Comparison of ENCODE assay signal across 24 cellular contexts in the genomic region with DNA sequence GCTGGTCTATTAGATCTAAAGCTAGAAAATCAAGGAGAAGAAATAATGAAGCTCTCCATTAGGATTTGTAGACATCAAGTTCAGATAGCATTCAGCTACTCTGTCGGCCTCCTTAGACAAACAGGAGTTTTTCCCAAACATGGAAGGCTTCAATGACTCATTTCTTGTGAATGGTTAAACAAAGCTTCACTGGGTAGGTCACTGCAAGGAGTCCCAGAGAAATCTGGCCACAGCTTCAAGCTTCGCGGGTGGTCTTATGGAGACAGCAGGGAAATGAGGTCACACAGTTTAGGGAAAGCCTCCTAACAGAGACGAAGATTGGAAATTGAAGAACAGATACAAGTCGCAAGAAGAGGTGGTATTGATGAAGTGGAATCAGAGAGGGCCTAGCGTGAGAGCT. TPM values are rescaled to one million over a fixed set of nuclear protein-coding genes. Genes with fewer than 3 reads are reported as not detected.
DNase-seq lines count a peak whose midpoint lies in the region; ATAC-seq, FAIRE-seq and TF ChIP-seq lines count a peak whose summit lies in the region.
"Had no signal": no experiment of that assay in that cellular context is flagged by ENCODE, and none has a peak within 500 bp of the region (broad histone marks: within the 10 kb centered on the region; RNA-seq: fewer than 3 reads in every experiment).

No MANE protein-coding gene starts in this region.

- POLR2A ChIA-PET in K562 (lab: Yijun Ruan, JAX) = interaction anchor here (1.0 to 2.8 kb wide), 2 partner anchors 11 to 83 kb away, joined by 3 to 12 read pairs; a partner anchor contains a TSS

- no peaks in the 10 kb centered on the region for H3K9me3 ChIP-seq in K562 (replicated peaks; ENCODE audit: control insufficient read depth, insufficient read depth, low read depth, low read length)
- H3K9me3 ChIP-seq: lower lobe of right lung, testis had no signal

- intact Hi-C loops in K562 (cut with micrococcal nuclease) = no loop called here

- TF ChIP-seq EP300 in K562 (IDR thresholded peaks at IDR 0.05; ENCODE audit: low read length) = no peak

- no peaks in the 10 kb centered on the region for H3K79me2 ChIP-seq in K562 (ENCODE audit: control insufficient read depth, insufficient read depth, low read length)

- no peak overlapping the region for H3K4me3 ChIP-seq in K562
- H3K4me3 ChIP-seq: dorsolateral prefrontal cortex, lower lobe of right lung, testis had no signal

- H3K4me2 ChIP-seq in K562 (ENCODE audit: insufficient read depth, low read length) = no peak overlapping the region

- no peak for TF ChIP-seq RAD21 in K562 (CRISPR knock-in tag; conservative IDR thresholded peaks at IDR 0.05 in 1 of 2, IDR thresholded peaks at IDR 0.05 in 1 of 2)

- in situ Hi-C loops in K562 (cut with MboI) (no loop called here), GM13977 (cut with MboI; ENCODE audit: low pct_unique_long_range_greater_than_20kb, low sequenced_read_pairs, unreplicated experiment) (no loop called here)

- ATAC-seq in K562 = no peak
- ATAC-seq: activated T-cell treated with anti-CD3 and anti-CD28 coated beads, Interleukin-2, amount 50 U/mL, for 4 hours; lower lobe of right lung; naive thymus-derived CD4-positive, alpha-beta T cell; WTC11 had no signal

- H3K27ac ChIP-seq in K562 (ENCODE audit: extremely low read depth, low read depth, low read length) = no peak overlapping the region
- H3K27ac ChIP-seq: dorsolateral prefrontal cortex, lower lobe of right lung, testis had no signal

- H3K27me3 ChIP-seq in K562 (ENCODE audit: control insufficient read depth in 2 of 2, insufficient read depth in 2 of 2, low read length in 2 of 2) = no peaks in the 10 kb centered on the region
- H3K27me3 ChIP-seq: dorsolateral prefrontal cortex, testis had no signal

- BruUV-seq in K562 (replicated peaks; lab: Mats Ljungman, UMichigan) = no TSS peak

- no peaks in the 10 kb centered on the region for H3K36me3 ChIP-seq in K562 (ENCODE audit: control insufficient read depth, insufficient read depth, low read length)
- H3K36me3 ChIP-seq: lower lobe of right lung had no signal

- no peak for TF ChIP-seq POLR2A in K562 (conservative IDR thresholded peaks at IDR 0.05)

- H3K9ac ChIP-seq in K562 (ENCODE audit: insufficient read depth in 1 of 2, low read depth in 2 of 2, low read length in 2 of 2) = no peak overlapping the region

- DNase-seq in HK-2 (ENCODE audit: unreplicated experiment) (peak; percentile 12), K562 (ENCODE audit: extremely low read depth in 1 of 4, low spot score in 3 of 4) (no peak), iris pigment epithelial cell (ENCODE audit: low read depth) (peak; percentile 34), GM13977 (ENCODE audit: low spot score) (no peak), NCI-H146 (lab: John Stamatoyannopoulos, UW) (no peak), D721Med (ENCODE audit: insufficient read length, low spot score) (no peak)
- DNase-seq in stimulated activated CD4-positive, alpha-beta T cell treated with anti-CD3 and anti-CD28 coated beads, Interleukin-1b, Interleukin-23, amount 100 ng/mL, for 48 hours = no peak
- DNase-seq: activated CD4-positive, alpha-beta memory T cell treated with anti-CD3 and anti-CD28 coated beads, Interleukin-2, amount 10 ng/mL, durations not matched to agents 7 days and 5 days; activated T-cell treated with anti-CD3 and anti-CD28 coated beads, Interleukin-2, amount 50 U/mL, for 4 hours; C1 segment of cervical spinal cord; DMS153; dorsolateral prefrontal cortex; GOT3; lower lobe of right lung; naive thymus-derived CD4-positive, alpha-beta T cell; NCI-H2029 treated with DMSO at 0.1 percent for 48 hours; NCI-H524 treated with DMSO at 0.1 percent for 48 hours; SIG-M5; T-helper 2 cell; testis had no signal

- TF ChIP-seq CTCF in K562 (IDR thresholded peaks at IDR 0.05 in 2 of 3, conservative IDR thresholded peaks at IDR 0.05 in 1 of 3; ENCODE audit: insufficient read depth in 2 of 3, low read depth in 1 of 3, low read length in 3 of 3) (no peak), GM13977 (IDR thresholded peaks at IDR 0.05; ENCODE audit: extremely low read depth, insufficient read depth, missing control alignments) (no peak), D721Med (IDR thresholded peaks at IDR 0.05; ENCODE audit: insufficient read depth, missing control alignments) (no peak)

- WGBS in K562 (ENCODE audit: insufficient coverage, low coverage, missing lambda C conversion rate) = 51% methylated on average over 6 of the region's 6 CpGs

- no peaks in the 10 kb centered on the region for H4K20me1 ChIP-seq in K562 (replicated peaks; ENCODE audit: control insufficient read depth, insufficient read depth, low read length)

- FAIRE-seq in K562 (lab: Jason Lieb, UNC) = no peak
- no peak for FAIRE-seq in D721Med (lab: Jason Lieb, UNC)

- peaks cover 3 to 10% of the 10 kb centered on the region in 2 experiments; a peak in 2 of 5 replicates for H3K4me1 ChIP-seq in K562 (replicated peaks in 1 of 2; ENCODE audit: control insufficient read depth in 2 of 2, insufficient read depth in 2 of 2, low read length in 2 of 2)
- H3K4me1 ChIP-seq: lower lobe of right lung, testis had no signal

- H2AFZ ChIP-seq in K562 (ENCODE audit: low read depth, low read length) = 0 out of 2 replicates have a peak overlapping the region, but pooled peaks have one; percentile 36

- CTCF ChIA-PET in K562 (lab: Yijun Ruan, JAX; ENCODE audit: low intra/inter-chr PET ratio) = no interaction called here

- no peaks in the 10 kb centered on the region for H3K9me1 ChIP-seq in K562 (ENCODE audit: control insufficient read depth, insufficient read depth, low read length)

TF ChIP-seq in K562, 482 proteins besides CTCF, POLR2A, EP300 and RAD21:
- TF ChIP-seq JUND (IDR thresholded peaks at IDR 0.05; ENCODE audit: borderline replicate concordance, low read depth, low read length) (peak; percentile 6; the same call in 1 of the 2 replicates), JUND (tag; IDR thresholded peaks at IDR 0.05; ENCODE audit: borderline replicate concordance, low read depth, low read length) (no peak), XRCC3 (IDR thresholded peaks at IDR 0.05) (no peak)

RNA-seq across cellular contexts. Expression of a gene that starts 22.6 kb away (rescaled TPM):
- not detected in 2 replicates for total RNA-seq in K562 (2011; cell fraction: chromatin; rRNA removed; ENCODE audit: low replicate concordance)
- not detected in 2 replicates for total RNA-seq in K562 (2011; cell fraction: nucleolus; rRNA removed)
- total RNA-seq in K562 (2011; cell fraction: nucleoplasm; rRNA removed) = not detected in 2 replicates
- total RNA-seq in K562 (2014; rRNA removed) (not detected in 2 replicates), K562 (2014; rRNA removed; fragmentation: Illumina TruSeq; extraction: Trizol) (not detected in 2 replicates), K562 (2015; rRNA removed; fragmentation: Illumina TruSeq; extraction: Trizol) (not detected in 2 replicates), K562 (2021) (not detected in 2 replicates)
- polyA plus RNA-seq in K562 (2011; rRNA removed) (not detected in 2 replicates), K562 (2014; fragmentation: Illumina TruSeq; extraction: Trizol) (not detected in 2 replicates), K562 (2014; fragmentation: Nextera tagmentation; extraction: Ambion mirVana) (under 1 TPM in 1 of 2 experiments, not detected in 1; 0.10 TPM), K562 (2014; rRNA removed) (not detected in 2 replicates)
- polyA plus RNA-seq in K562 (2011; cell fraction: cytosol; rRNA removed) = not detected in 2 replicates
- not detected in 2 replicates for polyA plus RNA-seq in K562 (2011; cell fraction: nucleus; rRNA removed)
- polyA plus RNA-seq in K562 (2012) = not detected in 2 replicates
- not detected in 2 replicates for polyA minus RNA-seq in K562 (2011; rRNA and poly(A)+ RNA removed)
- not detected in 2 replicates for polyA minus RNA-seq in K562 (2011; cell fraction: cytosol; rRNA and poly(A)+ RNA removed)
- polyA minus RNA-seq in K562 (2011; cell fraction: nucleus; rRNA and poly(A)+ RNA removed) = not detected in 2 replicates
- total RNA-seq: activated CD4-positive, alpha-beta memory T cell treated with anti-CD3 and anti-CD28 coated beads, Interleukin-2, amount 10 ng/mL, durations not matched to agents 7 days and 5 days; activated T-cell treated with anti-CD3 and anti-CD28 coated beads, Interleukin-2, amount 50 U/mL, for 4 hours; dorsolateral prefrontal cortex; epithelial cell of proximal tubule; glomerular endothelial cell; lower lobe of right lung; naive thymus-derived CD4-positive, alpha-beta T cell; progenitor cell of endocrine pancreas; WTC11 had no signal
- polyA plus RNA-seq: naive thymus-derived CD4-positive, alpha-beta T cell had no signal

RNA-seq across cellular contexts. Expression of a gene that starts 38.5 kb away (rescaled TPM):
- total RNA-seq in K562 (2011; cell fraction: chromatin; rRNA removed; ENCODE audit: low replicate concordance) = 7.4 and 7.9 TPM in 2 replicates
- 9.5 and 11.5 TPM in 2 replicates for total RNA-seq in K562 (2011; cell fraction: nucleolus; rRNA removed)
- total RNA-seq in K562 (2011; cell fraction: nucleoplasm; rRNA removed) = 10.8 and 11.1 TPM in 2 replicates
- 8.3 and 10.5 TPM in 2 replicates for total RNA-seq in K562 (2014; rRNA removed)
- 15.0 and 15.1 TPM in 2 replicates for total RNA-seq in K562 (2014; rRNA removed; fragmentation: Illumina TruSeq; extraction: Trizol)
- 23.0 and 23.7 TPM in 2 replicates for total RNA-seq in K562 (2015; rRNA removed; fragmentation: Illumina TruSeq; extraction: Trizol)
- total RNA-seq in K562 (2021) = 8.8 and 12.0 TPM in 2 replicates
- 5.8 and 15.9 TPM in 2 replicates for polyA plus RNA-seq in K562 (2011; rRNA removed)
- polyA plus RNA-seq in K562 (2011; cell fraction: cytosol; rRNA removed) = 3.5 and 9.8 TPM in 2 replicates
- polyA plus RNA-seq in K562 (2011; cell fraction: nucleus; rRNA removed) = 3.2 and 5.1 TPM in 2 replicates
- polyA plus RNA-seq in K562 (2012) = 17.5 and 63.6 TPM in 2 replicates
- 15.3 and 18.4 TPM in 2 replicates for polyA plus RNA-seq in K562 (2014; fragmentation: Illumina TruSeq; extraction: Trizol)
- polyA plus RNA-seq in K562 (2014; fragmentation: Nextera tagmentation; extraction: Ambion mirVana) = 10 to 100 TPM; 47.5 to 48.6 TPM
- polyA plus RNA-seq in K562 (2014; rRNA removed) = 9.8 and 10.1 TPM in 2 replicates
- 4.2 and 12.0 TPM in 2 replicates for polyA minus RNA-seq in K562 (2011; rRNA and poly(A)+ RNA removed)
- 1.8 and 2.5 TPM in 2 replicates for polyA minus RNA-seq in K562 (2011; cell fraction: cytosol; rRNA and poly(A)+ RNA removed)
- polyA minus RNA-seq in K562 (2011; cell fraction: nucleus; rRNA and poly(A)+ RNA removed) = 4.2 and 5.4 TPM in 2 replicates
- total RNA-seq: activated CD4-positive, alpha-beta memory T cell treated with anti-CD3 and anti-CD28 coated beads, Interleukin-2, amount 10 ng/mL, durations not matched to agents 7 days and 5 days; activated T-cell treated with anti-CD3 and anti-CD28 coated beads, Interleukin-2, amount 50 U/mL, for 4 hours; epithelial cell of proximal tubule; glomerular endothelial cell; naive thymus-derived CD4-positive, alpha-beta T cell had no signal
- polyA plus RNA-seq: naive thymus-derived CD4-positive, alpha-beta T cell had no signal

Comparison
In these comparisons a context has a peak if more than half of its experiments do, and no peak if none do; other contexts are left out.
1. DNase-seq: peak in HK-2 (single experiment) and iris pigment epithelial cell (single experiment); none in K562 (0 of 4), GM13977 (single experiment), NCI-H146 (single experiment), stimulated activated CD4-positive, alpha-beta T cell treated with anti-CD3 and anti-CD28 coated beads, Interleukin-1b, Interleukin-23, amount 100 ng/mL, for 48 hours (single experiment) and D721Med (single experiment).